ENCODE assay signal across 18 cellular contexts in the genomic region with DNA sequence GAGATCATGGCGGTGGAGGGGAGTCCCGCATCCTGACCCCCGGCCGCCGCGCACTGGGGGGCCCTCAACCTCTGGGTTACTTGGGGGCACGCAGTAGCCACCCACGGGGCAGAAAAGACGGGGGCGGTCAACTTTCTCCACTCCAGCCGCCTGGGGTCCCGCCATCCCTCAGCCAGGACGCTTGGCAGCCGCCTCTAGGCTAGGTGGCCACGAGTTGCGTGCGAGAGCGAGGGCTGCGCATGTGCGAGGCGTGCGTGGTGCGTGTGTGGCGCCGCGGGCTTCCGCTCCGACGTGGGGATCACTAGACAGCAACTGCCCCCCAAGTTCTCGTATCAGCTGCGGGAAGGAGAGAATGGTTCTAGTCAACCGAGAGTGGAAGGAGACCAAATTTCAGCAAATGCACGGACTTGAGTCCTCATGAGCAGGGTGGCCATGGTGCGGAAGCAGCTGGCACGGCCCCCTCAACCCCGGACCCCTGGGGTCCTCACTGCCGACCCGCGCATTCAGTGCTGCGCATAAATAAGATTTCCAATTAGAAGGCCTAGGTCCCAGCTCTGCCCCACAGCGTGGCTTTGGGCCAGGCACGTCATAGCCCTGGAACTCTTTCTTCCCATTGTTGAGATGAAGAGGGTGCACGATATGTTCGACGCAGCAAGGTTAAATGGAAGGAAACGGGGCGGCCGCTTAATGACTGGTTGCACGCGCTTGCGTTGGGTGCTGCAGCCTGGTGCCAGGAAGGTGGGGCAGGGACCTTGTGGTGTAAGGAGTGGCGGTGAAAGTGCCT. TPM values are rescaled to one million over a fixed set of nuclear protein-coding genes. Genes with fewer than 3 reads are reported as not detected.
A peak's percentile ranks its signal among the peaks of the same experiment; 100 is the strongest.
DNase-seq lines count a peak whose midpoint lies in the region; ATAC-seq and TF ChIP-seq lines count a peak whose summit lies in the region.
"Had no signal": no experiment of that assay in that cellular context is flagged by ENCODE, and none has a peak within 500 bp of the region (broad histone marks: within the 10 kb centered on the region; RNA-seq: fewer than 3 reads in every experiment).

No MANE protein-coding gene starts in this region.

- H3K9me3 Mint-ChIP-seq in GM23338 (no peaks in the 10 kb centered on the region), chondrocyte (ENCODE audit: low read depth) (peaks cover 10% of the 10 kb centered on the region)

- WGBS in heart right ventricle, 2 donors: 85 to 87% methylated on average over 52 of the region's 52 CpGs

- H3K9me3 ChIP-seq in breast epithelium: no peaks in the 10 kb centered on the region
- H3K9me3 ChIP-seq in heart right ventricle: peaks cover 0 to 14% (median 0%) of the 10 kb centered on the region in 11 donors
- H3K9me3 ChIP-seq: A549 had no signal

- H2AFZ ChIP-seq in GM23338: peak overlapping the region; percentile 59; the same call in 1 of the 2 replicates

- H3K27me3 Mint-ChIP-seq in GM23338 (ENCODE audit: insufficient read depth, low read depth, poor library complexity) (peaks cover 1% of the 10 kb centered on the region), chondrocyte (ENCODE audit: low read depth) (peaks cover 9% of the 10 kb centered on the region)

- H3K27ac ChIP-seq in GM23338 (ENCODE audit: low read depth): no peak overlapping the region
- H3K27ac ChIP-seq in breast epithelium: peak overlapping the region; percentile 36 to 84
- H3K27ac ChIP-seq in heart right ventricle: peak overlapping the region in 9 of 10 donors; percentile 69 to 89 (median 78)
- H3K27ac ChIP-seq: A549, C4-2B had no signal

- TF ChIP-seq CTCF in GM23338 (conservative IDR thresholded peaks at IDR 0.05; ENCODE audit: low read depth in 2 of 2): no peak
- no peak for TF ChIP-seq CTCF in breast epithelium (IDR thresholded peaks at IDR 0.05)
- no peak for TF ChIP-seq CTCF in heart right ventricle (IDR thresholded peaks at IDR 0.05)
- TF ChIP-seq CTCF in chondrocyte (IDR thresholded peaks at IDR 0.05): no peak

- no peak for ATAC-seq in GM23338
- ATAC-seq in heart right ventricle: peak; percentile 49 to 84 (median 82)
- ATAC-seq: A549, HCT116 had no signal

- no peak overlapping the region for H3K4me3 ChIP-seq in GM23338
- no peak overlapping the region for H3K4me3 ChIP-seq in breast epithelium
- no peak overlapping the region for H3K4me3 ChIP-seq in heart right ventricle
- H3K4me3 ChIP-seq: A549 had no signal

- H3K36me3 ChIP-seq in GM23338 (ENCODE audit: insufficient read depth): no peaks in the 10 kb centered on the region
- no peaks in the 10 kb centered on the region for H3K36me3 ChIP-seq in breast epithelium
- H3K36me3 ChIP-seq in heart right ventricle: no peaks in the 10 kb centered on the region

- H3F3A ChIP-seq in GM23338 (replicated peaks; ENCODE audit: low read depth): no peaks in the 10 kb centered on the region

- no peak for DNase-seq in GM23338 (ENCODE audit: low spot score)
- no peak for DNase-seq in breast epithelium (ENCODE audit: low spot score in 2 of 2)
- DNase-seq in heart right ventricle: peak; percentile 45 to 71
- peak; percentile 78 for DNase-seq in posterior vena cava (ENCODE audit: low spot score)
- no peak for DNase-seq in stimulated activated CD4-positive, alpha-beta T cell treated with anti-CD3 and anti-CD28 coated beads, Interleukin-4, amount 100 ng/mL, for 4 hours
- no peak for DNase-seq in GM19240 (ENCODE audit: insufficient read length, low spot score)
- no peak for DNase-seq in UCSD-AML1 (lab: John Stamatoyannopoulos, UW; ENCODE audit: unreplicated experiment)
- DNase-seq in chondrocyte (ENCODE audit: low spot score): no peak
- DNase-seq: COR-L47, DMS53, MV-4-11, NCI-H1417 treated with DMSO at 0.1 percent for 48 hours, NCI-H2029 treated with DMSO at 0.1 percent for 48 hours, NCI-H510A, NCI-H82 had no signal

- H3K36me3 Mint-ChIP-seq in GM23338 (ENCODE audit: low read depth) (no peaks in the 10 kb centered on the region), chondrocyte (ENCODE audit: low read depth) (peaks cover 8% of the 10 kb centered on the region)

- H3K9me2 ChIP-seq in GM23338 (ENCODE audit: insufficient read depth): no peaks in the 10 kb centered on the region

- H4K20me1 ChIP-seq in GM23338 (replicated peaks; ENCODE audit: insufficient read depth): no peaks in the 10 kb centered on the region

- no peaks in the 10 kb centered on the region for H3K79me2 ChIP-seq in GM23338 (replicated peaks; ENCODE audit: insufficient read depth)

- no peak overlapping the region for H3K4me2 ChIP-seq in GM23338
- H3K4me2 ChIP-seq: A549 had no signal

- no peaks in the 10 kb centered on the region for H3K27me3 ChIP-seq in GM23338 (ENCODE audit: insufficient read depth)
- peaks cover 0 to 7% of the 10 kb centered on the region in 2 donors for H3K27me3 ChIP-seq in breast epithelium
- no peaks in the 10 kb centered on the region for H3K27me3 ChIP-seq in heart right ventricle

- H3K4me1 Mint-ChIP-seq in GM23338 (peaks cover 7% of the 10 kb centered on the region; the same call in 2 of the 3 replicates), chondrocyte (ENCODE audit: low read depth) (no peaks in the 10 kb centered on the region)

- H3K4me1 ChIP-seq in GM23338 (ENCODE audit: insufficient read depth) (no peaks in the 10 kb centered on the region), breast epithelium (no peaks in the 10 kb centered on the region), heart right ventricle (peaks cover 6 to 49% (median 25%) of the 10 kb centered on the region in 9 donors)

- H3K27ac Mint-ChIP-seq in GM23338: no peak overlapping the region
- H3K27ac Mint-ChIP-seq in chondrocyte (ENCODE audit: unreplicated experiment): no peak overlapping the region

- H3K4me3 Mint-ChIP-seq in GM23338 (no peak overlapping the region), chondrocyte (ENCODE audit: unreplicated experiment) (no peak overlapping the region)

- no peak for TF ChIP-seq POLR2A in breast epithelium (IDR thresholded peaks at IDR 0.05)

- intact Hi-C loops in breast epithelium (cut with DNase I; ENCODE audit: low total_unique reads): no loop called here
- intact Hi-C loops in heart right ventricle (cut with DNase I): loop anchor here in 4 of 10 donors (1.0 to 5.0 kb wide), 3 partner anchors 39 to 42 kb away; partner anchors contain the start of gene CLDN5 (in 2 of the 4)
- intact Hi-C loops in posterior vena cava (cut with DNase I): no loop called here

TF ChIP-seq in GM23338, 12 proteins besides CTCF, POLR2A, EP300 and RAD21 (continues in another document):
- TF ChIP-seq EZH2phosphoT487 (IDR thresholded peaks at IDR 0.05; ENCODE audit: unreplicated experiment): no peak
- TF ChIP-seq ZNF331 (CRISPR knock-in tag; IDR thresholded peaks at IDR 0.05; ENCODE audit: low read depth): no peak
- no peak for TF ChIP-seq STAT1 (IDR thresholded peaks at IDR 0.05; ENCODE audit: unreplicated experiment)

RNA-seq across cellular contexts. Expression of gene CLDN5, which starts 42.6 kb away (rescaled TPM):
- total RNA-seq in GM23338 (2014; rRNA removed; shearing (Covaris generic)): 1.4 and 3.2 TPM in 2 replicates
- polyA plus RNA-seq in GM23338 (2016; fragmentation: Nextera tagmentation; extraction: Ambion mirVana) (2.0 and 3.9 TPM in 2 replicates), heart right ventricle (100 to 1,000 TPM in 1 of 2 donors, 10 to 100 TPM in 1; 77.3 to 102 TPM)
- total RNA-seq in breast epithelium (100 to 1,000 TPM in 1 of 3 donors, 10 to 100 TPM in 2; 65.0 to 301 (median 65.1) TPM), heart right ventricle (10 to 100 TPM; 19.8 to 72.7 (median 35.6) TPM), posterior vena cava (10 to 100 TPM; 36.4 to 70.1 TPM), chondrocyte (not detected in 3 replicates)
- polyA plus RNA-seq: A549 had no signal

Comparison
In these comparisons a context has a peak if more than half of its experiments do, and no peak if none do; other contexts are left out.
1. DNase-seq: peak in heart right ventricle (2 of 2) and posterior vena cava (single experiment); none in GM23338 (single experiment), breast epithelium (0 of 2), stimulated activated CD4-positive, alpha-beta T cell treated with anti-CD3 and anti-CD28 coated beads, Interleukin-4, amount 100 ng/mL, for 4 hours (0 of 2), GM19240 (single experiment), UCSD-AML1 (single experiment) and chondrocyte (single experiment).